ENCODE assay signal across 1 cellular context in genomic region chr14:24051789-24052655, GRCh38.
TF ChIP-seq lines count a peak whose summit lies in the region.

Gene CARMIL3 (plus strand): TSS chr14:24052009. CDS start chr14:24052154, 145 bp downstream.

TF ChIP-seq in HepG2, 621 proteins besides CTCF, POLR2A, EP300 and RAD21 (continued from another document and continues in another):
- TF ChIP-seq TMF1 (CRISPR knock-in tag; IDR thresholded peaks at IDR 0.05; ENCODE audit: low read depth) (peak; percentile 72; the same call in 1 of the 2 replicates), ZNF567 (CRISPR knock-in tag; IDR thresholded peaks at IDR 0.05; ENCODE audit: borderline replicate concordance) (peak; percentile 55), SKI (IDR thresholded peaks at IDR 0.05; ENCODE audit: partially characterized antibody) (no peak), ZSCAN30 (CRISPR knock-in tag; IDR thresholded peaks at IDR 0.05) (no peak), THAP8 (CRISPR knock-in tag; IDR thresholded peaks at IDR 0.05; ENCODE audit: borderline replicate concordance) (peak; percentile 73; the same call in 1 of the 2 replicates), ZNF451 (CRISPR knock-in tag; IDR thresholded peaks at IDR 0.05) (peak; percentile 95), ZNF263 (CRISPR knock-in tag; IDR thresholded peaks at IDR 0.05) (peak; percentile 39; the same call in 1 of the 2 replicates), NR1H2 (CRISPR knock-in tag; IDR thresholded peaks at IDR 0.05; ENCODE audit: borderline replicate concordance, low read depth) (peak; percentile 18; the same call in 1 of the 2 replicates), NCOA2 (CRISPR knock-in tag; IDR thresholded peaks at IDR 0.05) (peak; percentile 65), ZNF33A (CRISPR knock-in tag; IDR thresholded peaks at IDR 0.05; ENCODE audit: borderline replicate concordance) (no peak), ATF5 (CRISPR knock-in tag; IDR thresholded peaks at IDR 0.05; ENCODE audit: low read depth) (peak; percentile 67; the same call in 1 of the 2 replicates), EED (CRISPR knock-in tag; IDR thresholded peaks at IDR 0.05) (peak; percentile 57; the same call in 1 of the 2 replicates), RBM39 (IDR thresholded peaks at IDR 0.05; ENCODE audit: low read depth, low read length, poor library complexity, severe bottlenecking) (no peak), CBX5 (CRISPR knock-in tag; IDR thresholded peaks at IDR 0.05; ENCODE audit: borderline replicate concordance) (peak; percentile 54; the same call in 1 of the 2 replicates), SAP130 (CRISPR knock-in tag; IDR thresholded peaks at IDR 0.05; ENCODE audit: low read depth) (peak; percentile 90), HNF4A (CRISPR knock-in tag; IDR thresholded peaks at IDR 0.05) (0 out of 2 replicates have a peak, but pooled peaks have one; percentile 19), KMT2A (CRISPR knock-in tag; IDR thresholded peaks at IDR 0.05) (peak; percentile 21; the same call in 1 of the 2 replicates), NR2F6 (IDR thresholded peaks at IDR 0.05) (no peak), NR2F6 (CRISPR knock-in tag; IDR thresholded peaks at IDR 0.05) (peak; percentile 5; the same call in 1 of the 2 replicates), KMT2B (CRISPR knock-in tag; IDR thresholded peaks at IDR 0.05) (peak; percentile 24; the same call in 1 of the 2 replicates), CBFB (CRISPR knock-in tag; IDR thresholded peaks at IDR 0.05) (peak; percentile 63), SALL2 (CRISPR knock-in tag; IDR thresholded peaks at IDR 0.05) (peak; percentile 71; the same call in 1 of the 2 replicates), MIXL1 (CRISPR knock-in tag; IDR thresholded peaks at IDR 0.05) (peak; percentile 58; the same call in 1 of the 2 replicates), AKNA (CRISPR knock-in tag; IDR thresholded peaks at IDR 0.05; ENCODE audit: borderline replicate concordance) (no peak), SMAD9 (CRISPR knock-in tag; IDR thresholded peaks at IDR 0.05) (peak; percentile 25; the same call in 1 of the 2 replicates), CCDC6 (CRISPR knock-in tag; IDR thresholded peaks at IDR 0.05) (no peak), NFKB2 (CRISPR knock-in tag; IDR thresholded peaks at IDR 0.05; ENCODE audit: borderline replicate concordance) (peak; percentile 91), ZNF343 (CRISPR knock-in tag; IDR thresholded peaks at IDR 0.05) (peak; percentile 64; the same call in 1 of the 2 replicates)
- TF ChIP-seq, protein P1, sequence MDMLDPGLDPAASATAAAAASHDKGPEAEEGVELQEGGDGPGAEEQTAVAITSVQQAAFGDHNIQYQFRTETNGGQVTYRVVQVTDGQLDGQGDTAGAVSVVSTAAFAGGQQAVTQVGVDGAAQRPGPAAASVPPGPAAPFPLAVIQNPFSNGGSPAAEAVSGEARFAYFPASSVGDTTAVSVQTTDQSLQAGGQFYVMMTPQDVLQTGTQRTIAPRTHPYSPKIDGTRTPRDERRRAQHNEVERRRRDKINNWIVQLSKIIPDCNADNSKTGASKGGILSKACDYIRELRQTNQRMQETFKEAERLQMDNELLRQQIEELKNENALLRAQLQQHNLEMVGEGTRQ (IDR thresholded peaks at IDR 0.05; ENCODE audit: low read depth, low read length) = no peak
- TF ChIP-seq, protein P1 (CRISPR knock-in tag; IDR thresholded peaks at IDR 0.05; ENCODE audit: borderline replicate concordance) = no peak; the same call in 1 of the 2 replicates
- TF ChIP-seq, protein P2, sequence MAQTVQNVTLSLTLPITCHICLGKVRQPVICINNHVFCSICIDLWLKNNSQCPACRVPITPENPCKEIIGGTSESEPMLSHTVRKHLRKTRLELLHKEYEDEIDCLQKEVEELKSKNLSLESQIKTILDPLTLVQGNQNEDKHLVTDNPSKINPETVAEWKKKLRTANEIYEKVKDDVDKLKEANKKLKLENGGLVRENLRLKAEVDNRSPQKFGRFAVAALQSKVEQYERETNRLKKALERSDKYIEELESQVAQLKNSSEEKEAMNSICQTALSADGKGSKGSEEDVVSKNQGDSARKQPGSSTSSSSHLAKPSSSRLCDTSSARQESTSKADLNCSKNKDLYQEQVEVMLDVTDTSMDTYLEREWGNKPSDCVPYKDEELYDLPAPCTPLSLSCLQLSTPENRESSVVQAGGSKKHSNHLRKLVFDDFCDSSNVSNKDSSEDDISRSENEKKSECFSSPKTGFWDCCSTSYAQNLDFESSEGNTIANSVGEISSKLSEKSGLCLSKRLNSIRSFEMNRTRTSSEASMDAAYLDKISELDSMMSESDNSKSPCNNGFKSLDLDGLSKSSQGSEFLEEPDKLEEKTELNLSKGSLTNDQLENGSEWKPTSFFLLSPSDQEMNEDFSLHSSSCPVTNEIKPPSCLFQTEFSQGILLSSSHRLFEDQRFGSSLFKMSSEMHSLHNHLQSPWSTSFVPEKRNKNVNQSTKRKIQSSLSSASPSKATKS (CRISPR knock-in tag; IDR thresholded peaks at IDR 0.05) = no peak
- TF ChIP-seq, protein P3, sequence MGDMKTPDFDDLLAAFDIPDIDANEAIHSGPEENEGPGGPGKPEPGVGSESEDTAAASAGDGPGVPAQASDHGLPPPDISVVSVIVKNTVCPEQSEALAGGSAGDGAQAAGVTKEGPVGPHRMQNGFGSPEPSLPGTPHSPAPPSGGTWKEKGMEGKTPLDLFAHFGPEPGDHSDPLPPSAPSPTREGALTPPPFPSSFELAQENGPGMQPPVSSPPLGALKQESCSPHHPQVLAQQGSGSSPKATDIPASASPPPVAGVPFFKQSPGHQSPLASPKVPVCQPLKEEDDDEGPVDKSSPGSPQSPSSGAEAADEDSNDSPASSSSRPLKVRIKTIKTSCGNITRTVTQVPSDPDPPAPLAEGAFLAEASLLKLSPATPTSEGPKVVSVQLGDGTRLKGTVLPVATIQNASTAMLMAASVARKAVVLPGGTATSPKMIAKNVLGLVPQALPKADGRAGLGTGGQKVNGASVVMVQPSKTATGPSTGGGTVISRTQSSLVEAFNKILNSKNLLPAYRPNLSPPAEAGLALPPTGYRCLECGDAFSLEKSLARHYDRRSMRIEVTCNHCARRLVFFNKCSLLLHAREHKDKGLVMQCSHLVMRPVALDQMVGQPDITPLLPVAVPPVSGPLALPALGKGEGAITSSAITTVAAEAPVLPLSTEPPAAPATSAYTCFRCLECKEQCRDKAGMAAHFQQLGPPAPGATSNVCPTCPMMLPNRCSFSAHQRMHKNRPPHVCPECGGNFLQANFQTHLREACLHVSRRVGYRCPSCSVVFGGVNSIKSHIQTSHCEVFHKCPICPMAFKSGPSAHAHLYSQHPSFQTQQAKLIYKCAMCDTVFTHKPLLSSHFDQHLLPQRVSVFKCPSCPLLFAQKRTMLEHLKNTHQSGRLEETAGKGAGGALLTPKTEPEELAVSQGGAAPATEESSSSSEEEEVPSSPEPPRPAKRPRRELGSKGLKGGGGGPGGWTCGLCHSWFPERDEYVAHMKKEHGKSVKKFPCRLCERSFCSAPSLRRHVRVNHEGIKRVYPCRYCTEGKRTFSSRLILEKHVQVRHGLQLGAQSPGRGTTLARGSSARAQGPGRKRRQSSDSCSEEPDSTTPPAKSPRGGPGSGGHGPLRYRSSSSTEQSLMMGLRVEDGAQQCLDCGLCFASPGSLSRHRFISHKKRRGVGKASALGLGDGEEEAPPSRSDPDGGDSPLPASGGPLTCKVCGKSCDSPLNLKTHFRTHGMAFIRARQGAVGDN (CRISPR knock-in tag; IDR thresholded peaks at IDR 0.05) = peak; percentile 95
- TF ChIP-seq, protein P4, sequence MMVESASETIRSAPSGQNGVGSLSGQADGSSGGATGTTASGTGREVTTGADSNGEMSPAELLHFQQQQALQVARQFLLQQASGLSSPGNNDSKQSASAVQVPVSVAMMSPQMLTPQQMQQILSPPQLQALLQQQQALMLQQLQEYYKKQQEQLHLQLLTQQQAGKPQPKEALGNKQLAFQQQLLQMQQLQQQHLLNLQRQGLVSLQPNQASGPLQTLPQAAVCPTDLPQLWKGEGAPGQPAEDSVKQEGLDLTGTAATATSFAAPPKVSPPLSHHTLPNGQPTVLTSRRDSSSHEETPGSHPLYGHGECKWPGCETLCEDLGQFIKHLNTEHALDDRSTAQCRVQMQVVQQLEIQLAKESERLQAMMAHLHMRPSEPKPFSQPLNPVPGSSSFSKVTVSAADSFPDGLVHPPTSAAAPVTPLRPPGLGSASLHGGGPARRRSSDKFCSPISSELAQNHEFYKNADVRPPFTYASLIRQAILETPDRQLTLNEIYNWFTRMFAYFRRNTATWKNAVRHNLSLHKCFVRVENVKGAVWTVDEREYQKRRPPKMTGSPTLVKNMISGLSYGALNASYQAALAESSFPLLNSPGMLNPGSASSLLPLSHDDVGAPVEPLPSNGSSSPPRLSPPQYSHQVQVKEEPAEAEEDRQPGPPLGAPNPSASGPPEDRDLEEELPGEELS (CRISPR knock-in tag; IDR thresholded peaks at IDR 0.05) = 0 out of 2 replicates have a peak, but pooled peaks have one; percentile 33
- TF ChIP-seq, protein P5, sequence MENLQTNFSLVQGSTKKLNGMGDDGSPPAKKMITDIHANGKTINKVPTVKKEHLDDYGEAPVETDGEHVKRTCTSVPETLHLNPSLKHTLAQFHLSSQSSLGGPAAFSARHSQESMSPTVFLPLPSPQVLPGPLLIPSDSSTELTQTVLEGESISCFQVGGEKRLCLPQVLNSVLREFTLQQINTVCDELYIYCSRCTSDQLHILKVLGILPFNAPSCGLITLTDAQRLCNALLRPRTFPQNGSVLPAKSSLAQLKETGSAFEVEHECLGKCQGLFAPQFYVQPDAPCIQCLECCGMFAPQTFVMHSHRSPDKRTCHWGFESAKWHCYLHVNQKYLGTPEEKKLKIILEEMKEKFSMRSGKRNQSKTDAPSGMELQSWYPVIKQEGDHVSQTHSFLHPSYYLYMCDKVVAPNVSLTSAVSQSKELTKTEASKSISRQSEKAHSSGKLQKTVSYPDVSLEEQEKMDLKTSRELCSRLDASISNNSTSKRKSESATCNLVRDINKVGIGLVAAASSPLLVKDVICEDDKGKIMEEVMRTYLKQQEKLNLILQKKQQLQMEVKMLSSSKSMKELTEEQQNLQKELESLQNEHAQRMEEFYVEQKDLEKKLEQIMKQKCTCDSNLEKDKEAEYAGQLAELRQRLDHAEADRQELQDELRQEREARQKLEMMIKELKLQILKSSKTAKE (CRISPR knock-in tag; IDR thresholded peaks at IDR 0.05; ENCODE audit: borderline replicate concordance) = peak; percentile 48; the same call in 1 of the 2 replicates
- TF ChIP-seq, protein P6, sequence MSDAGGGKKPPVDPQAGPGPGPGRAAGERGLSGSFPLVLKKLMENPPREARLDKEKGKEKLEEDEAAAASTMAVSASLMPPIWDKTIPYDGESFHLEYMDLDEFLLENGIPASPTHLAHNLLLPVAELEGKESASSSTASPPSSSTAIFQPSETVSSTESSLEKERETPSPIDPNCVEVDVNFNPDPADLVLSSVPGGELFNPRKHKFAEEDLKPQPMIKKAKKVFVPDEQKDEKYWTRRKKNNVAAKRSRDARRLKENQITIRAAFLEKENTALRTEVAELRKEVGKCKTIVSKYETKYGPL (CRISPR knock-in tag; IDR thresholded peaks at IDR 0.05) = no peak
